ENCODE assay signal across 25 cellular contexts in genomic region chr3:52800079-52800478, GRCh38. TPM values are rescaled to one million over a fixed set of nuclear protein-coding genes. Genes with fewer than 3 reads are reported as not detected.
DNase-seq lines count a peak whose midpoint lies in the region; ATAC-seq, FAIRE-seq and TF ChIP-seq lines count a peak whose summit lies in the region.
"Had no signal": no experiment of that assay in that cellular context is flagged by ENCODE, and none has a peak within 500 bp of the region (broad histone marks: within the 10 kb centered on the region; RNA-seq: fewer than 3 reads in every experiment).

No MANE protein-coding gene starts in this region.

- H3K4me1 Mint-ChIP-seq in neural crest cell = no peaks in the 10 kb centered on the region
- H3K4me1 Mint-ChIP-seq: CD4-positive, CD25-positive, alpha-beta regulatory T cell had no signal

- TF ChIP-seq POLR2A in endothelial cell of umbilical vein (IDR thresholded peaks at IDR 0.05; ENCODE audit: low read depth, low read length) (no peak), esophagus squamous epithelium (IDR thresholded peaks at IDR 0.05) (no peak), lower leg skin (IDR thresholded peaks at IDR 0.05) (no peak)

- TF ChIP-seq CTCF in endothelial cell of umbilical vein (IDR thresholded peaks at IDR 0.05; ENCODE audit: extremely low read depth in 1 of 2, insufficient read depth in 1 of 2, low read depth in 1 of 2, low read length in 2 of 2) (no peak), fibroblast of villous mesenchyme (IDR thresholded peaks at IDR 0.05; ENCODE audit: insufficient read depth, low read depth, low read length) (no peak), neural crest cell (conservative IDR thresholded peaks at IDR 0.05) (no peak), esophagus squamous epithelium (IDR thresholded peaks at IDR 0.05) (no peak), lower leg skin (IDR thresholded peaks at IDR 0.05) (no peak)

- dilution Hi-C loops in endothelial cell of umbilical vein (cut with MboI; ENCODE audit: extremely low pct_ligation_motif_present, low sequenced_read_pairs) = no loop called here

- H3K27ac ChIP-seq in endothelial cell of umbilical vein (ENCODE audit: insufficient read depth, low read depth, low read length) = no peak overlapping the region
- no peak overlapping the region for H3K27ac ChIP-seq in esophagus squamous epithelium
- no peak overlapping the region for H3K27ac ChIP-seq in aorta (ENCODE audit: low read depth in 1 of 2, low read length in 2 of 2)
- H3K27ac ChIP-seq: A549, SJSA1 had no signal

- H3K9me3 ChIP-seq in adipocyte (ENCODE audit: control insufficient read depth, low read length) (no peaks in the 10 kb centered on the region), endothelial cell of umbilical vein (replicated peaks; ENCODE audit: control insufficient read depth, insufficient read depth, low read length) (no peaks in the 10 kb centered on the region), esophagus squamous epithelium (no peaks in the 10 kb centered on the region), aorta (ENCODE audit: control insufficient read depth, low read length) (no peaks in the 10 kb centered on the region)
- H3K9me3 ChIP-seq: A549, BE2C, Caco-2, SJSA1 had no signal

- no peak overlapping the region for H3K4me3 Mint-ChIP-seq in neural crest cell
- H3K4me3 Mint-ChIP-seq: CD4-positive, CD25-positive, alpha-beta regulatory T cell; H9; HFFc6 had no signal

- intact Hi-C loops in endothelial cell of umbilical vein (cut with micrococcal nuclease) (no loop called here), esophagus squamous epithelium (cut with DNase I) (no loop called here), aorta (cut with DNase I) (no loop called here), lower leg skin (cut with DNase I; ENCODE audit: low total_unique reads) (no loop called here)

- no peak overlapping the region for H3K9ac ChIP-seq in adipocyte (ENCODE audit: low read length)
- H3K9ac ChIP-seq in endothelial cell of umbilical vein (replicated peaks; ENCODE audit: extremely low read depth, insufficient read depth, low read length) = no peak overlapping the region

- WGBS in esophagus squamous epithelium, 2 donors = 76 to 77% methylated on average over 7 of the region's 7 CpGs
- WGBS in aorta, 2 donors = 81 to 85% methylated on average over 7 of the region's 7 CpGs
- WGBS in lower leg skin, 2 donors = 64 to 72% methylated on average over 7 of the region's 7 CpGs

- no peaks in the 10 kb centered on the region for H3K36me3 Mint-ChIP-seq in neural crest cell (ENCODE audit: low read depth)
- H3K36me3 Mint-ChIP-seq: CD4-positive, CD25-positive, alpha-beta regulatory T cell had no signal

- H2AFZ ChIP-seq in endothelial cell of umbilical vein (ENCODE audit: low read depth, low read length) = no peak overlapping the region

- DNase-seq in adipocyte (ENCODE audit: low read depth) (peak; percentile 34), endothelial cell of umbilical vein (ENCODE audit: low read depth, low spot score) (no peak), fibroblast of villous mesenchyme (ENCODE audit: low read depth) (peak; percentile 19), neural crest cell (ENCODE audit: low read depth, low spot score) (no peak), esophagus squamous epithelium (lab: John Stamatoyannopoulos, UW) (no peak), aorta (no peak), lower leg skin (ENCODE audit: low spot score in 2 of 2) (no peak)
- DNase-seq: BE2C; Caco-2; CD4-positive, CD25-positive, alpha-beta regulatory T cell; DMS 273 treated with DMSO at 0.1 percent for 48 hours; DMS79 treated with DMSO at 0.1 percent for 48 hours; H9; HFFc6; KG1; NCI-H1105; NCI-H2029 treated with DMSO at 0.1 percent for 48 hours; NCI-H226; NCI-H510A treated with DMSO at 0.1 percent for 48 hours; NCI-H774; OCI-M1 had no signal

- H3K27me3 ChIP-seq in adipocyte (replicated peaks; ENCODE audit: control insufficient read depth, insufficient read depth, low read length) = peaks cover 4% of the 10 kb centered on the region
- H3K27me3 ChIP-seq in endothelial cell of umbilical vein (ENCODE audit: control insufficient read depth in 2 of 2, insufficient read depth in 2 of 2, low read length in 2 of 2) = no peaks in the 10 kb centered on the region
- H3K27me3 ChIP-seq in esophagus squamous epithelium = no peaks in the 10 kb centered on the region
- H3K27me3 ChIP-seq in aorta (ENCODE audit: control insufficient read depth in 1 of 2, insufficient read depth in 2 of 2, low read length in 1 of 2) = no peaks in the 10 kb centered on the region
- H3K27me3 ChIP-seq: BE2C, SJSA1 had no signal

- H3K4me1 ChIP-seq in adipocyte (ENCODE audit: control insufficient read depth, insufficient read depth, low read length) (peaks cover 25% of the 10 kb centered on the region), endothelial cell of umbilical vein (ENCODE audit: control insufficient read depth, extremely low read depth, insufficient read depth, low read length) (no peaks in the 10 kb centered on the region), esophagus squamous epithelium (no peaks in the 10 kb centered on the region), aorta (ENCODE audit: control insufficient read depth in 1 of 2, insufficient read depth in 2 of 2, low read length in 2 of 2) (no peaks in the 10 kb centered on the region)
- H3K4me1 ChIP-seq: A549, BE2C, Caco-2 had no signal

- H3K4me3 ChIP-seq in adipocyte (ENCODE audit: low read length) (no peak overlapping the region), endothelial cell of umbilical vein (replicated peaks in 1 of 3; ENCODE audit: insufficient read depth in 1 of 3, low read depth in 1 of 3, low read length in 3 of 3) (no peak overlapping the region), fibroblast of villous mesenchyme (ENCODE audit: low read depth, low read length) (no peak overlapping the region), esophagus squamous epithelium (no peak overlapping the region), aorta (ENCODE audit: low read length in 2 of 2) (no peak overlapping the region), lower leg skin (ENCODE audit: low read depth, poor library complexity, severe bottlenecking) (no peak overlapping the region)
- H3K4me3 ChIP-seq: A549, GM12878, SJSA1 had no signal

- no peaks in the 10 kb centered on the region for H4K20me1 ChIP-seq in endothelial cell of umbilical vein (replicated peaks; ENCODE audit: control insufficient read depth, extremely low read depth, insufficient read depth, low read length)

- no peaks in the 10 kb centered on the region for H3K27me3 Mint-ChIP-seq in neural crest cell (ENCODE audit: low read depth)
- H3K27me3 Mint-ChIP-seq: CD4-positive, CD25-positive, alpha-beta regulatory T cell had no signal

- peak overlapping the region; percentile 35 for H3K27ac Mint-ChIP-seq in neural crest cell (ENCODE audit: unreplicated experiment)
- H3K27ac Mint-ChIP-seq: CD4-positive, CD25-positive, alpha-beta regulatory T cell; H9; HFFc6 had no signal

- H3K9me1 ChIP-seq in endothelial cell of umbilical vein (replicated peaks; ENCODE audit: control insufficient read depth, extremely low read depth, insufficient read depth, low read length) = no peaks in the 10 kb centered on the region

- BruUV-seq in endothelial cell of umbilical vein (replicated peaks; lab: Mats Ljungman, UMichigan) = no TSS peak

- FAIRE-seq in endothelial cell of umbilical vein (lab: Jason Lieb, UNC) = no peak
- FAIRE-seq: A549, GM12878, RCC 7860 had no signal

- H3K36me3 ChIP-seq in adipocyte (ENCODE audit: control insufficient read depth, insufficient read depth, low read length, severe bottlenecking) (no peaks in the 10 kb centered on the region), endothelial cell of umbilical vein (ENCODE audit: control insufficient read depth in 2 of 2, extremely low read depth in 1 of 2, insufficient read depth in 2 of 2, low read length in 2 of 2) (no peaks in the 10 kb centered on the region), esophagus squamous epithelium (no peaks in the 10 kb centered on the region), aorta (ENCODE audit: control insufficient read depth in 1 of 2, insufficient read depth in 2 of 2, low read length in 1 of 2) (no peaks in the 10 kb centered on the region)
- H3K36me3 ChIP-seq: BE2C, SJSA1 had no signal

- H3K9me3 Mint-ChIP-seq in neural crest cell = no peaks in the 10 kb centered on the region
- H3K9me3 Mint-ChIP-seq: CD4-positive, CD25-positive, alpha-beta regulatory T cell; H9; HFFc6 had no signal

- POLR2A ChIA-PET in endothelial cell of umbilical vein (lab: Charles Lee) = no interaction called here

- H3K79me2 ChIP-seq in endothelial cell of umbilical vein (ENCODE audit: control insufficient read depth, insufficient read depth, low read length) = no peaks in the 10 kb centered on the region

- no peak overlapping the region for H3K4me2 ChIP-seq in endothelial cell of umbilical vein (ENCODE audit: insufficient read depth, low read length)
- H3K4me2 ChIP-seq: A549 had no signal

- no peak for ATAC-seq in aorta (ENCODE audit: low FRiP score)
- ATAC-seq: GM12878 had no signal

- CTCF ChIA-PET in endothelial cell of umbilical vein (lab: Charles Lee) = interaction anchor here (1.0 to 2.6 kb wide), 4 partner anchors 8 to 32 kb away, joined by 3 to 13 read pairs (median 6); no protein-coding TSS in a partner anchor

RNA-seq across cellular contexts. Expression of gene ITIH3, which starts 5.5 kb away (rescaled TPM):
- total RNA-seq in endothelial cell of umbilical vein (not detected in 2 replicates), fibroblast of villous mesenchyme (1.6 and 8.2 TPM in 2 replicates), neural crest cell (0.52 TPM in 1 of 2 replicates, not detected in the other), esophagus squamous epithelium (1 to 10 TPM in 2 of 4 donors, under 1 TPM in 1, not detected in 1; 0.26 to 3.7 (median 1.3) TPM), aorta (1 to 10 TPM; 5.7 to 6.8 TPM), lower leg skin (10 to 100 TPM in 1 of 4 donors, 1 to 10 TPM in 1, under 1 TPM in 2; 0.17 to 19.3 (median 0.97) TPM)
- polyA plus RNA-seq in endothelial cell of umbilical vein (not detected in 2 replicates), aorta (10 to 100 TPM in 1 of 2 donors, 1 to 10 TPM in 1; 2.4 to 75.1 TPM)
- 0.03 TPM in 1 of 2 replicates, not detected in the other for polyA plus RNA-seq in endothelial cell of umbilical vein (2011; cell fraction: cytosol; rRNA removed)
- not detected in 2 replicates for polyA plus RNA-seq in endothelial cell of umbilical vein (2011; cell fraction: nucleus; rRNA removed)
- not detected in 2 replicates for polyA plus RNA-seq in endothelial cell of umbilical vein (2012)
- not detected in 2 replicates for polyA minus RNA-seq in endothelial cell of umbilical vein
- polyA minus RNA-seq in endothelial cell of umbilical vein (2011; cell fraction: cytosol; rRNA and poly(A)+ RNA removed) = not detected
- not detected in 2 replicates for polyA minus RNA-seq in endothelial cell of umbilical vein (2011; cell fraction: nucleus; rRNA and poly(A)+ RNA removed)
- total RNA-seq: CD4-positive, CD25-positive, alpha-beta regulatory T cell; H9 had no signal

RNA-seq across cellular contexts. Expression of gene ITIH1, which starts 22.7 kb away (rescaled TPM):
- total RNA-seq in endothelial cell of umbilical vein (not detected in 2 replicates), fibroblast of villous mesenchyme (not detected in 2 replicates), neural crest cell (not detected in 2 replicates), esophagus squamous epithelium (not detected), aorta (not detected), lower leg skin (under 1 TPM in 1 of 4 donors, not detected in 3; 0.39 TPM)
- polyA plus RNA-seq in endothelial cell of umbilical vein (not detected in 2 replicates), aorta (under 1 TPM in 1 of 2 donors, not detected in 1; 0.50 TPM)
- polyA plus RNA-seq in endothelial cell of umbilical vein (2011; cell fraction: cytosol; rRNA removed) = not detected in 2 replicates
- not detected in 2 replicates for polyA plus RNA-seq in endothelial cell of umbilical vein (2011; cell fraction: nucleus; rRNA removed)
- not detected in 2 replicates for polyA plus RNA-seq in endothelial cell of umbilical vein (2012)
- polyA minus RNA-seq in endothelial cell of umbilical vein = not detected in 2 replicates
- polyA minus RNA-seq in endothelial cell of umbilical vein (2011; cell fraction: cytosol; rRNA and poly(A)+ RNA removed) = not detected
- not detected in 2 replicates for polyA minus RNA-seq in endothelial cell of umbilical vein (2011; cell fraction: nucleus; rRNA and poly(A)+ RNA removed)
- total RNA-seq: Caco-2; CD4-positive, CD25-positive, alpha-beta regulatory T cell; H9; HFFc6; SJSA1 had no signal
- polyA plus RNA-seq: A549; CD4-positive, CD25-positive, alpha-beta regulatory T cell had no signal

RNA-seq across cellular contexts. Expression of gene NEK4, which starts 29.3 kb away (rescaled TPM):
- total RNA-seq in endothelial cell of umbilical vein = 20.8 and 24.0 TPM in 2 replicates
- polyA plus RNA-seq in endothelial cell of umbilical vein = 3.6 and 4.4 TPM in 2 replicates
- 5.9 and 7.1 TPM in 2 replicates for polyA plus RNA-seq in endothelial cell of umbilical vein (2011; cell fraction: cytosol; rRNA removed)
- 16.2 and 19.3 TPM in 2 replicates for polyA plus RNA-seq in endothelial cell of umbilical vein (2011; cell fraction: nucleus; rRNA removed)
- polyA plus RNA-seq in endothelial cell of umbilical vein (2012) = 6.9 and 7.7 TPM in 2 replicates
- polyA minus RNA-seq in endothelial cell of umbilical vein = 14.1 and 14.4 TPM in 2 replicates
- polyA minus RNA-seq in endothelial cell of umbilical vein (2011; cell fraction: cytosol; rRNA and poly(A)+ RNA removed) = 20.0 TPM
- 14.3 and 21.7 TPM in 2 replicates for polyA minus RNA-seq in endothelial cell of umbilical vein (2011; cell fraction: nucleus; rRNA and poly(A)+ RNA removed)
- total RNA-seq in fibroblast of villous mesenchyme = 28.1 and 33.2 TPM in 2 replicates
- total RNA-seq in neural crest cell = 45.9 and 52.3 TPM in 2 replicates
- 10 to 100 TPM in 3 of 4 donors, 1 to 10 TPM in 1; 8.0 to 16.6 (median 14.6) TPM for total RNA-seq in esophagus squamous epithelium
- total RNA-seq in aorta = 10 to 100 TPM; 21.7 to 22.1 TPM
- polyA plus RNA-seq in aorta = 1 to 10 TPM; 8.0 to 8.5 TPM
- total RNA-seq in lower leg skin = 10 to 100 TPM in 2 of 4 donors, 1 to 10 TPM in 2; 9.2 to 15.9 (median 12.7) TPM

RNA-seq across cellular contexts. Expression of gene ITIH4, which starts 30.4 kb away (rescaled TPM):
- total RNA-seq in endothelial cell of umbilical vein (0.60 and 2.4 TPM in 2 replicates), fibroblast of villous mesenchyme (0.32 and 1.3 TPM in 2 replicates), neural crest cell (6.3 and 8.6 TPM in 2 replicates), esophagus squamous epithelium (1 to 10 TPM in 3 of 4 donors, under 1 TPM in 1; 0.22 to 2.3 (median 1.5) TPM), aorta (10 to 100 TPM; 55.4 to 88.7 TPM), lower leg skin (1 to 10 TPM in 3 of 4 donors, under 1 TPM in 1; 0.38 to 3.6 (median 2.5) TPM)
- polyA plus RNA-seq in endothelial cell of umbilical vein (0.17 and 0.46 TPM in 2 replicates), aorta (100 to 1,000 TPM in 1 of 2 donors, 10 to 100 TPM in 1; 25.0 to 368 TPM)
- 0.18 TPM in 1 of 2 replicates, not detected in the other for polyA plus RNA-seq in endothelial cell of umbilical vein (2011; cell fraction: cytosol; rRNA removed)
- polyA plus RNA-seq in endothelial cell of umbilical vein (2011; cell fraction: nucleus; rRNA removed) = 5.5 and 7.1 TPM in 2 replicates
- not detected in 2 replicates for polyA plus RNA-seq in endothelial cell of umbilical vein (2012)
- polyA minus RNA-seq in endothelial cell of umbilical vein = 0.76 TPM in 1 of 2 replicates, not detected in the other
- polyA minus RNA-seq in endothelial cell of umbilical vein (2011; cell fraction: cytosol; rRNA and poly(A)+ RNA removed) = 0.41 TPM
- 1.9 and 4.4 TPM in 2 replicates for polyA minus RNA-seq in endothelial cell of umbilical vein (2011; cell fraction: nucleus; rRNA and poly(A)+ RNA removed)
- total RNA-seq: SJSA1 had no signal

RNA-seq across cellular contexts. Expression of gene MUSTN1, which starts 34.7 kb away (rescaled TPM):
- total RNA-seq in endothelial cell of umbilical vein (0.62 and 2.2 TPM in 2 replicates), fibroblast of villous mesenchyme (not detected in 2 replicates), neural crest cell (3.4 and 4.1 TPM in 2 replicates), esophagus squamous epithelium (10 to 100 TPM in 1 of 4 donors, 1 to 10 TPM in 2, not detected in 1; 4.2 to 15.7 (median 5.7) TPM), aorta (10 to 100 TPM; 56.8 to 86.6 TPM), lower leg skin (10 to 100 TPM in 1 of 4 donors, 1 to 10 TPM in 3; 5.5 to 13.1 (median 7.9) TPM)
- polyA plus RNA-seq in endothelial cell of umbilical vein (1.1 TPM in 2 replicates), aorta (100 to 1,000 TPM in 1 of 2 donors, 10 to 100 TPM in 1; 29.7 to 474 TPM)
- polyA plus RNA-seq in endothelial cell of umbilical vein (2011; cell fraction: cytosol; rRNA removed) = not detected in 2 replicates
- 7.3 and 7.7 TPM in 2 replicates for polyA plus RNA-seq in endothelial cell of umbilical vein (2011; cell fraction: nucleus; rRNA removed)
- 0.82 and 0.83 TPM in 2 replicates for polyA plus RNA-seq in endothelial cell of umbilical vein (2012)
- not detected in 2 replicates for polyA minus RNA-seq in endothelial cell of umbilical vein
- polyA minus RNA-seq in endothelial cell of umbilical vein (2011; cell fraction: cytosol; rRNA and poly(A)+ RNA removed) = not detected
- polyA minus RNA-seq in endothelial cell of umbilical vein (2011; cell fraction: nucleus; rRNA and poly(A)+ RNA removed) = not detected in 2 replicates
- total RNA-seq: SJSA1 had no signal
- polyA plus RNA-seq: A549 had no signal

Comparison
In these comparisons a context has a peak if more than half of its experiments do, and no peak if none do; other contexts are left out.
1. DNase-seq: peak in adipocyte (single experiment) and fibroblast of villous mesenchyme (single experiment); none in endothelial cell of umbilical vein (single experiment), neural crest cell (single experiment), esophagus squamous epithelium (single experiment), aorta (0 of 2) and lower leg skin (0 of 2).